ENCODE assay signal across 17 cellular contexts in the genomic region with DNA sequence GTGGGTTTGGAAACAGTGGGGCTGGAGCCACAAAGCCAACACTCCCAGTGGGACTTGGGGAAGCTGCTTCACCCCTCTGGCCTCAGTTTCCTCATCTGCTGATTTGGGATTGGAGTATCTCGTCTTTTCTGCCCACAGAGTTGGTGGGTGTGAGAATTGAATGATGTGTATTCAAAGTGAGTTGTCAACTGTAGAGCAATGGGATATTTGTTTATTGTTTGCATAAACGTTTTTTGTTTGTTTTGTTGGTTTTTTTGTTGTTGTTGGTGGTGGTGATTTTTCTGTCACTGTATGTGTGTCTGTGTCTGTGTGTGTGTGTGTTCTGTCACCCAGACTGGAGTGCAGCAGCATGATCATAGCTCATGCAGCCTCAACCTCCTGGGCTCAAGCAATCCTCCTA.
DNase-seq lines count a peak whose midpoint lies in the region; ATAC-seq and TF ChIP-seq lines count a peak whose summit lies in the region.
"Had no signal": no experiment of that assay in that cellular context is flagged by ENCODE, and none has a peak within 500 bp of the region (broad histone marks: within the 10 kb centered on the region; RNA-seq: fewer than 3 reads in every experiment).

No MANE protein-coding gene starts in this region.

- no peak overlapping the region for H3K14ac ChIP-seq in neuronal stem cell (ENCODE audit: low read length)

- intact Hi-C loops in activated CD8-positive, alpha-beta T cell treated with anti-CD3 and anti-CD28 coated beads for 36 hours (cut with micrococcal nuclease): no loop called here

- no peak overlapping the region for H2BK120ac ChIP-seq in neuronal stem cell (ENCODE audit: low read depth, low read length)

- POLR2A ChIA-PET in activated CD8-positive, alpha-beta T cell treated with anti-CD3 and anti-CD28 coated beads for 36 hours (lab: Charles Lee): no interaction called here

- no peak overlapping the region for H3K9ac ChIP-seq in neuronal stem cell (ENCODE audit: low read depth, low read length, poor library complexity)

- no peak overlapping the region for H2BK15ac ChIP-seq in neuronal stem cell (ENCODE audit: low read length)

- 100% methylated on average over 1 of the region's 2 CpGs; no CpG with 5 or more reads in 1 of the 2 donors for WGBS in neuronal stem cell (ENCODE audit: extremely low coverage in 2 of 2, insufficient read length in 2 of 2, insufficient replicate concordance in 1 of 2), 2 donors

- H3K36me3 ChIP-seq in osteoblast (ENCODE audit: insufficient read depth, low read length) (no peaks in the 10 kb centered on the region), neuronal stem cell (replicated peaks in 1 of 2; ENCODE audit: control insufficient read depth in 2 of 2, insufficient read depth in 2 of 2, low read length in 2 of 2) (no peaks in the 10 kb centered on the region)

- DNase-seq in NCI-H526 treated with DMSO at 0.1 percent for 48 hours (lab: John Stamatoyannopoulos, UW): peak; percentile 2
- DNase-seq in mesothelial cell of epicardium (ENCODE audit: low spot score in 2 of 2, unreplicated experiment in 2 of 2): no peak
- peak; percentile 62 for DNase-seq in osteoblast (ENCODE audit: insufficient read length, low spot score, missing footprints)
- DNase-seq in neuronal stem cell (ENCODE audit: low spot score): no peak
- no peak for DNase-seq in activated CD8-positive, alpha-beta T cell treated with anti-CD3 and anti-CD28 coated beads for 36 hours
- no peak for DNase-seq in activated gamma-delta T cell (lab: John Stamatoyannopoulos, UW)
- DNase-seq: C1 segment of cervical spinal cord; Calu3; CD4-positive, alpha-beta memory T cell; COR-L47; DMS53; DMS79 treated with DMSO at 0.1 percent for 48 hours; GF-D8; H9 had no signal

- H3K9me3 ChIP-seq in osteoblast (ENCODE audit: low read depth, low read length): no peaks in the 10 kb centered on the region
- H3K9me3 ChIP-seq in neuronal stem cell (replicated peaks in 1 of 2; ENCODE audit: control insufficient read depth in 2 of 2, insufficient read depth in 1 of 2, low read depth in 1 of 2, low read length in 2 of 2): no peaks in the 10 kb centered on the region

- H3K27me3 ChIP-seq in osteoblast (ENCODE audit: insufficient read depth, low read length): peaks cover 3% of the 10 kb centered on the region
- H3K27me3 ChIP-seq in neuronal stem cell (ENCODE audit: control insufficient read depth in 3 of 3, insufficient read depth in 3 of 3, low read depth in 1 of 3, low read length in 3 of 3): no peaks in the 10 kb centered on the region

- no peak overlapping the region for H4K91ac ChIP-seq in neuronal stem cell (ENCODE audit: low read depth, low read length, poor library complexity)

- no peak overlapping the region for H4K8ac ChIP-seq in neuronal stem cell (ENCODE audit: low read depth, low read length)

- H3K4me3 ChIP-seq in osteoblast (ENCODE audit: insufficient read depth, low read length): no peak overlapping the region
- no peak overlapping the region for H3K4me3 ChIP-seq in neuronal stem cell (ENCODE audit: low read length in 2 of 2)
- H3K4me3 ChIP-seq: GM23338 had no signal

- H2BK5ac ChIP-seq in neuronal stem cell (ENCODE audit: low read length): no peak overlapping the region

- no peak overlapping the region for H3K23ac ChIP-seq in neuronal stem cell (ENCODE audit: low read depth, low read length, poor library complexity)

- H2AFZ ChIP-seq in osteoblast (ENCODE audit: low read length): no peak overlapping the region
- H2AFZ ChIP-seq in neuronal stem cell (ENCODE audit: low read length): no peak overlapping the region
- H2AFZ ChIP-seq: GM23338 had no signal

- H3K4me3 Mint-ChIP-seq in brain (peak overlapping the region in 1 of 5 experiments; percentile 28), mesothelial cell of epicardium (no peak overlapping the region)
- H3K4me3 Mint-ChIP-seq in activated CD8-positive, alpha-beta T cell treated with anti-CD3 and anti-CD28 coated beads for 36 hours: no peak overlapping the region
- H3K4me3 Mint-ChIP-seq: CD4-positive, alpha-beta memory T cell; GM23338; H9 had no signal

- H3K9me3 Mint-ChIP-seq in brain (peaks cover 0 to 16% (median 5%) of the 10 kb centered on the region in 5 experiments), mesothelial cell of epicardium (peaks cover 5% of the 10 kb centered on the region)
- H3K9me3 Mint-ChIP-seq in activated CD8-positive, alpha-beta T cell treated with anti-CD3 and anti-CD28 coated beads for 36 hours: no peaks in the 10 kb centered on the region
- H3K9me3 Mint-ChIP-seq: GM23338, H9 had no signal

- CTCF ChIA-PET in activated CD8-positive, alpha-beta T cell treated with anti-CD3 and anti-CD28 coated beads for 36 hours (lab: Charles Lee): no interaction called here

- no peak overlapping the region for H3K4ac ChIP-seq in neuronal stem cell (ENCODE audit: low read length)

- no peak for ATAC-seq in activated CD8-positive, alpha-beta T cell treated with anti-CD3 and anti-CD28 coated beads for 36 hours
- ATAC-seq: GM23338, HCT116 had no signal

- H3K4me2 ChIP-seq in osteoblast (ENCODE audit: insufficient read depth, low read length) (no peak overlapping the region), neuronal stem cell (ENCODE audit: insufficient read depth, low read length, poor library complexity, severe bottlenecking) (no peak overlapping the region)
- H3K4me2 ChIP-seq: GM23338 had no signal

- H3K79me2 ChIP-seq in osteoblast (ENCODE audit: insufficient read depth, low read length): no peaks in the 10 kb centered on the region

- no peaks in the 10 kb centered on the region for H4K20me1 ChIP-seq in osteoblast (ENCODE audit: insufficient read depth, low read length)

- no peak overlapping the region for H3K18ac ChIP-seq in neuronal stem cell (ENCODE audit: low read length)

- H3K36me3 Mint-ChIP-seq in brain: no peaks in the 10 kb centered on the region
- H3K36me3 Mint-ChIP-seq in mesothelial cell of epicardium: no peaks in the 10 kb centered on the region
- no peaks in the 10 kb centered on the region for H3K36me3 Mint-ChIP-seq in activated CD8-positive, alpha-beta T cell treated with anti-CD3 and anti-CD28 coated beads for 36 hours (ENCODE audit: low read depth)
- H3K36me3 Mint-ChIP-seq: CD4-positive, alpha-beta memory T cell had no signal

- TF ChIP-seq CTCF in brain (conservative IDR thresholded peaks at IDR 0.05): no peak
- TF ChIP-seq CTCF in mesothelial cell of epicardium (IDR thresholded peaks at IDR 0.05; ENCODE audit: unreplicated experiment): no peak
- TF ChIP-seq CTCF in osteoblast (IDR thresholded peaks at IDR 0.05; ENCODE audit: extremely low read depth, low read depth, low read length): no peak
- no peak for TF ChIP-seq CTCF in activated CD8-positive, alpha-beta T cell treated with anti-CD3 and anti-CD28 coated beads for 36 hours (IDR thresholded peaks at IDR 0.05)

- no peak overlapping the region for H2AK5ac ChIP-seq in neuronal stem cell (ENCODE audit: low read depth, low read length)

- H3K4me1 Mint-ChIP-seq in brain (peaks cover 36% of the 10 kb centered on the region), mesothelial cell of epicardium (peaks cover 35% of the 10 kb centered on the region)
- no peaks in the 10 kb centered on the region for H3K4me1 Mint-ChIP-seq in activated CD8-positive, alpha-beta T cell treated with anti-CD3 and anti-CD28 coated beads for 36 hours (ENCODE audit: low read depth)
- H3K4me1 Mint-ChIP-seq: CD4-positive, alpha-beta memory T cell had no signal

- H3K27ac Mint-ChIP-seq in brain (peak overlapping the region in 3 of 5 experiments; percentile 2 to 38 (median 29)), mesothelial cell of epicardium (peak overlapping the region; percentile 9)
- no peak overlapping the region for H3K27ac Mint-ChIP-seq in activated CD8-positive, alpha-beta T cell treated with anti-CD3 and anti-CD28 coated beads for 36 hours
- H3K27ac Mint-ChIP-seq: CD4-positive, alpha-beta memory T cell; GM23338; H9 had no signal

- H3K27me3 Mint-ChIP-seq in brain (peaks cover 17% of the 10 kb centered on the region), mesothelial cell of epicardium (ENCODE audit: low read depth) (peaks cover 4% of the 10 kb centered on the region)
- H3K27me3 Mint-ChIP-seq in activated CD8-positive, alpha-beta T cell treated with anti-CD3 and anti-CD28 coated beads for 36 hours: no peaks in the 10 kb centered on the region

- no peak overlapping the region for H2BK12ac ChIP-seq in neuronal stem cell (ENCODE audit: low read length)

- H3K4me1 ChIP-seq in osteoblast (ENCODE audit: insufficient read depth, low read length): peaks cover 17% of the 10 kb centered on the region
- H3K4me1 ChIP-seq in neuronal stem cell (ENCODE audit: control insufficient read depth in 2 of 2, insufficient read depth in 1 of 2, low read depth in 1 of 2, low read length in 2 of 2): peaks cover 19 to 20% of the 10 kb centered on the region in 2 donors

- H3K79me1 ChIP-seq in neuronal stem cell (ENCODE audit: low read depth, low read length): no peaks in the 10 kb centered on the region

- no peak overlapping the region for H3K27ac ChIP-seq in osteoblast (ENCODE audit: low read depth, low read length)
- no peak overlapping the region for H3K27ac ChIP-seq in neuronal stem cell (replicated peaks; ENCODE audit: low read length)

Comparison
In these comparisons a context has a peak if more than half of its experiments do, and no peak if none do; other contexts are left out.
1. DNase-seq: peak in NCI-H526 treated with DMSO at 0.1 percent for 48 hours (single experiment) and osteoblast (single experiment); none in mesothelial cell of epicardium (0 of 2), neuronal stem cell (single experiment), activated CD8-positive, alpha-beta T cell treated with anti-CD3 and anti-CD28 coated beads for 36 hours (single experiment) and activated gamma-delta T cell (single experiment).